Comparison of ENCODE assay signal across 1 cellular context in genomic region chr5:175879743-175880142, GRCh38.
TF ChIP-seq lines count a peak whose summit lies in the region.

No MANE protein-coding gene starts in this region.

TF ChIP-seq in GM23338, 12 proteins besides CTCF, POLR2A, EP300 and RAD21:
- no peak for TF ChIP-seq ZNF462 (CRISPR knock-in tag; IDR thresholded peaks at IDR 0.05)
- TF ChIP-seq ETS1 (IDR thresholded peaks at IDR 0.05), result no peak
- TF ChIP-seq EZH2phosphoT487 (IDR thresholded peaks at IDR 0.05; ENCODE audit: unreplicated experiment), result no peak
- TF ChIP-seq ZNF331 (CRISPR knock-in tag; IDR thresholded peaks at IDR 0.05; ENCODE audit: low read depth), result no peak
- TF ChIP-seq ZNF114 (CRISPR knock-in tag; IDR thresholded peaks at IDR 0.05), result no peak
- no peak for TF ChIP-seq JUNB (IDR thresholded peaks at IDR 0.05; ENCODE audit: unreplicated experiment)
- TF ChIP-seq, protein P1, sequence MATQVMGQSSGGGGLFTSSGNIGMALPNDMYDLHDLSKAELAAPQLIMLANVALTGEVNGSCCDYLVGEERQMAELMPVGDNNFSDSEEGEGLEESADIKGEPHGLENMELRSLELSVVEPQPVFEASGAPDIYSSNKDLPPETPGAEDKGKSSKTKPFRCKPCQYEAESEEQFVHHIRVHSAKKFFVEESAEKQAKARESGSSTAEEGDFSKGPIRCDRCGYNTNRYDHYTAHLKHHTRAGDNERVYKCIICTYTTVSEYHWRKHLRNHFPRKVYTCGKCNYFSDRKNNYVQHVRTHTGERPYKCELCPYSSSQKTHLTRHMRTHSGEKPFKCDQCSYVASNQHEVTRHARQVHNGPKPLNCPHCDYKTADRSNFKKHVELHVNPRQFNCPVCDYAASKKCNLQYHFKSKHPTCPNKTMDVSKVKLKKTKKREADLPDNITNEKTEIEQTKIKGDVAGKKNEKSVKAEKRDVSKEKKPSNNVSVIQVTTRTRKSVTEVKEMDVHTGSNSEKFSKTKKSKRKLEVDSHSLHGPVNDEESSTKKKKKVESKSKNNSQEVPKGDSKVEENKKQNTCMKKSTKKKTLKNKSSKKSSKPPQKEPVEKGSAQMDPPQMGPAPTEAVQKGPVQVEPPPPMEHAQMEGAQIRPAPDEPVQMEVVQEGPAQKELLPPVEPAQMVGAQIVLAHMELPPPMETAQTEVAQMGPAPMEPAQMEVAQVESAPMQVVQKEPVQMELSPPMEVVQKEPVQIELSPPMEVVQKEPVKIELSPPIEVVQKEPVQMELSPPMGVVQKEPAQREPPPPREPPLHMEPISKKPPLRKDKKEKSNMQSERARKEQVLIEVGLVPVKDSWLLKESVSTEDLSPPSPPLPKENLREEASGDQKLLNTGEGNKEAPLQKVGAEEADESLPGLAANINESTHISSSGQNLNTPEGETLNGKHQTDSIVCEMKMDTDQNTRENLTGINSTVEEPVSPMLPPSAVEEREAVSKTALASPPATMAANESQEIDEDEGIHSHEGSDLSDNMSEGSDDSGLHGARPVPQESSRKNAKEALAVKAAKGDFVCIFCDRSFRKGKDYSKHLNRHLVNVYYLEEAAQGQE (IDR thresholded peaks at IDR 0.05; ENCODE audit: unreplicated experiment), result no peak
- TF ChIP-seq CREB1 (CRISPR knock-in tag; IDR thresholded peaks at IDR 0.05; ENCODE audit: low read depth), result no peak
- TF ChIP-seq EZH2 (IDR thresholded peaks at IDR 0.05; ENCODE audit: low read depth, unreplicated experiment), result no peak
- TF ChIP-seq NANOG (IDR thresholded peaks at IDR 0.05; ENCODE audit: borderline replicate concordance), result no peak
- no peak for TF ChIP-seq STAT1 (IDR thresholded peaks at IDR 0.05; ENCODE audit: unreplicated experiment)
- no peak for TF ChIP-seq POLR2AphosphoS5 (IDR thresholded peaks at IDR 0.05; ENCODE audit: low read depth)
TF ChIP-seq in GM23338: peak in this region for 0.
